17 cellular contexts compared by ENCODE assay signal in the genomic region with DNA sequence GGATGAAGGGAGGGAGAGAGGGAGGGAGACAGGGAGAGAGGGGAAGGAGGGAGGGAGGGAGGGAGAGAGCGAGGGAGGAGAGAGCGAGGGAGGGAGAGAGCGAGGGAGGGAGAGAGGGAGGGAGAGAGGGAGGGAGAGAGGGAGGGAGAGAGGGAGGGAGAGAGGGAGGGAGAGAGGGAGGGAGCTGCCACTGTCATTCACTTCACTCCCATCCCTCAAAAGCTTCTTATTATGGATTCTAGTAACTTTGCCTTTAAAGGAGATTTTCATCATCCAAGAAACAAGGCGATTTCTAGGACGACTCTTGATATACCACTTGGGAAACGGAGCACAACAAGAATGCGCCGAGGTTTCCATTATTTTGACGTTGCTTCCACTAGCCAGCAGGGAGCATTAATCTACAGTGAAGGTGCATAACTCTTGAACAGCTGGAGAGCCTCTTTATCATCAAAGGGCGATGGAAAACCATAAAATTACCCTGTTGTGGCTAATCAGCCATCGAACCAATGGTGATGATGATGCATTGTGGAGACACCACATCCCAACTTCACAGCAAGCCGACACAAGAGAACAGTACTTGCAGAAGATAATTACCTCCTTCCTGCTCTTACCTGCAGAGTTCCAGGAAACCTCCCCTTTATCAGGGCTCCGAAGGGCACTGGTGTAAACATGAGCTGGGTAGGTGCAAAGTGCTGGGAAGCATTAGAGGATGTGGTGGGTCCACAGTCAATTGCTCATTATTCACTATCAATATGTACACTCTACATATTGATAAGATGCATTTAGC.
DNase-seq lines count a peak whose midpoint lies in the region; ATAC-seq lines count a peak whose summit lies in the region.
"Had no signal": no experiment of that assay in that cellular context is flagged by ENCODE, and none has a peak within 500 bp of the region (broad histone marks: within the 10 kb centered on the region; RNA-seq: fewer than 3 reads in every experiment).

No MANE protein-coding gene starts in this region.

- H4K5ac ChIP-seq in mesendoderm (ENCODE audit: low read length) = no peak overlapping the region

- H2BK120ac ChIP-seq in mesendoderm (ENCODE audit: low read depth, low read length) = no peak overlapping the region

- no peak overlapping the region for H3K23ac ChIP-seq in mesendoderm (ENCODE audit: low read length)

- H3K79me1 ChIP-seq in mesendoderm (ENCODE audit: low read length) = no peaks in the 10 kb centered on the region

- H2BK5ac ChIP-seq in mesendoderm (ENCODE audit: low read length) = no peak overlapping the region

- no peak overlapping the region for H3K9ac ChIP-seq in mesendoderm (ENCODE audit: low read length)
- H3K9ac ChIP-seq: GM23248 had no signal

- no peak overlapping the region for H3K56ac ChIP-seq in mesendoderm (ENCODE audit: low read length)

- no peaks in the 10 kb centered on the region for H3K79me2 ChIP-seq in mesendoderm (ENCODE audit: control insufficient read depth, insufficient read depth, low read length)

- H3K27me3 ChIP-seq in mesendoderm (ENCODE audit: insufficient read depth, low read length, poor library complexity) = no peaks in the 10 kb centered on the region
- H3K27me3 ChIP-seq: BE2C had no signal

- H4K8ac ChIP-seq in mesendoderm (ENCODE audit: low read depth, low read length) = no peak overlapping the region

- peak; percentile 40 for DNase-seq in DMS153 (lab: John Stamatoyannopoulos, UW)
- no peak for DNase-seq in DMS153 treated with DMSO at 0.1 percent for 48 hours (lab: John Stamatoyannopoulos, UW; ENCODE audit: unreplicated experiment)
- peak; percentile 57 for DNase-seq in DMS79 treated with DMSO at 0.1 percent for 48 hours (lab: John Stamatoyannopoulos, UW)
- DNase-seq in NCI-H510A (lab: John Stamatoyannopoulos, UW) = peak; percentile 54
- DNase-seq in mesendoderm = peak; percentile 74
- DNase-seq in HT-29 (ENCODE audit: low spot score) = no peak
- DNase-seq: BE2C, GM23248, KG1, NCI-H1436 treated with DMSO at 0.1 percent for 48 hours, NCI-H2081 treated with DMSO at 0.1 percent for 48 hours had no signal

- no peak overlapping the region for H3K18ac ChIP-seq in mesendoderm (ENCODE audit: low read length)

- no CpG with 5 or more reads among the region's 13 CpGs for WGBS in mesendoderm (ENCODE audit: extremely low coverage, insufficient coverage, low lambda C conversion rate)

- peaks cover 2% of the 10 kb centered on the region for H3K4me1 ChIP-seq in mesendoderm (ENCODE audit: control insufficient read depth, low read depth, low read length)
- H3K4me1 ChIP-seq: BE2C had no signal

- H3K4ac ChIP-seq in mesendoderm (ENCODE audit: low read depth, low read length) = no peak overlapping the region

- no peak overlapping the region for H3K27ac ChIP-seq in mesendoderm (ENCODE audit: low read depth, low read length)
- H3K27ac ChIP-seq: 22Rv1, GM23248 had no signal

- no peak for ATAC-seq in HG03196 (IDR thresholded peaks at IDR 0.05; ENCODE audit: unreplicated experiment)
- ATAC-seq in HG03521 (IDR thresholded peaks at IDR 0.05; ENCODE audit: unreplicated experiment) = no peak
- ATAC-seq: CD8-positive, alpha-beta T cell; HCT116; Panc1 had no signal

- H3K4me2 ChIP-seq in mesendoderm (ENCODE audit: low read length) = no peak overlapping the region

- H3K36me3 ChIP-seq in mesendoderm (ENCODE audit: control insufficient read depth, insufficient read depth, low read length) = no peaks in the 10 kb centered on the region
- H3K36me3 ChIP-seq: BE2C had no signal

- H3K4me3 ChIP-seq in mesendoderm (ENCODE audit: low read length) = no peak overlapping the region
- H3K4me3 ChIP-seq: GM23248 had no signal

- H2BK15ac ChIP-seq in mesendoderm (replicated peaks; ENCODE audit: low read depth) = no peak overlapping the region

- no peak overlapping the region for H2AK5ac ChIP-seq in mesendoderm (ENCODE audit: low read length)

Comparison
In these comparisons a context has a peak if more than half of its experiments do, and no peak if none do; other contexts are left out.
1. DNase-seq: peak in DMS153 (single experiment), DMS79 treated with DMSO at 0.1 percent for 48 hours (single experiment), NCI-H510A (single experiment) and mesendoderm (single experiment); none in DMS153 treated with DMSO at 0.1 percent for 48 hours (single experiment) and HT-29 (single experiment).